ENCODE assay signal across 21 cellular contexts in genomic region chr4:8502371-8502770, GRCh38.
DNase-seq lines count a peak whose midpoint lies in the region; ATAC-seq, FAIRE-seq and TF ChIP-seq lines count a peak whose summit lies in the region.
"Had no signal": no experiment of that assay in that cellular context is flagged by ENCODE, and none has a peak within 500 bp of the region (broad histone marks: within the 10 kb centered on the region; RNA-seq: fewer than 3 reads in every experiment).

No MANE protein-coding gene starts in this region.

- H3K9me3 Mint-ChIP-seq in nephron, result no peaks in the 10 kb centered on the region

- H3K27me3 ChIP-seq in BLaER1 (no peaks in the 10 kb centered on the region), K562 (ENCODE audit: control insufficient read depth in 2 of 2, insufficient read depth in 2 of 2, low read length in 2 of 2) (peaks cover 0 to 5% of the 10 kb centered on the region in 2 experiments; a peak in 1 of 5 replicates), subcutaneous abdominal adipose tissue (ENCODE audit: control insufficient read depth in 5 of 5, insufficient read depth in 4 of 5, low read length in 5 of 5) (no peaks in the 10 kb centered on the region)
- H3K27me3 ChIP-seq: MG63 had no signal

- POLR2A ChIA-PET in K562 (lab: Yijun Ruan, JAX), result interaction anchor here (0.5 to 0.8 kb wide), 2 partner anchors 8 to 105 kb away, joined by 3 read pairs; no protein-coding TSS in a partner anchor

- ATAC-seq in K562, result no peak
- ATAC-seq in GM19455 (IDR thresholded peaks at IDR 0.05; ENCODE audit: unreplicated experiment), result no peak
- ATAC-seq: GM23338 had no signal

- H2AFZ ChIP-seq in K562 (ENCODE audit: low read depth, low read length), result no peak overlapping the region
- H2AFZ ChIP-seq: GM23338 had no signal

- TF ChIP-seq CTCF in K562 (IDR thresholded peaks at IDR 0.05 in 2 of 3, conservative IDR thresholded peaks at IDR 0.05 in 1 of 3; ENCODE audit: insufficient read depth in 2 of 3, low read depth in 1 of 3, low read length in 3 of 3), result no peak
- no peak for TF ChIP-seq CTCF in nephron (IDR thresholded peaks at IDR 0.05; ENCODE audit: unreplicated experiment in 3 of 3)

- peaks cover 5% of the 10 kb centered on the region for H3K9me1 ChIP-seq in K562 (ENCODE audit: control insufficient read depth, insufficient read depth, low read length)

- H3K4me1 ChIP-seq in BLaER1 (peaks cover 80% of the 10 kb centered on the region), K562 (replicated peaks in 1 of 2; ENCODE audit: control insufficient read depth in 2 of 2, insufficient read depth in 2 of 2, low read length in 2 of 2) (peaks cover 0 to 24% of the 10 kb centered on the region in 2 experiments; a peak in 2 of 5 replicates), subcutaneous abdominal adipose tissue (ENCODE audit: control insufficient read depth in 5 of 5, insufficient read depth in 5 of 5, low read length in 5 of 5) (peaks cover 16 to 58% (median 51%) of the 10 kb centered on the region in 5 donors)
- H3K4me1 ChIP-seq: HAP-1 had no signal

- H4K20me1 ChIP-seq in BLaER1 (peaks cover 5% of the 10 kb centered on the region; the same call in 1 of the 2 replicates), K562 (replicated peaks; ENCODE audit: control insufficient read depth, insufficient read depth, low read length) (no peaks in the 10 kb centered on the region)

- TF ChIP-seq EP300 in K562 (IDR thresholded peaks at IDR 0.05; ENCODE audit: low read length), result no peak

- H3K4me2 ChIP-seq in BLaER1 (peak overlapping the region; percentile 67), K562 (ENCODE audit: insufficient read depth, low read length) (no peak overlapping the region)
- H3K4me2 ChIP-seq: GM23338 had no signal

- H3K4me3 ChIP-seq in BLaER1 (no peak overlapping the region), K562 (no peak overlapping the region), subcutaneous abdominal adipose tissue (ENCODE audit: low read depth in 1 of 5, low read length in 5 of 5) (peak overlapping the region in 3 of 5 donors; percentile 3 to 12 (median 5))
- H3K4me3 ChIP-seq: GM23338, HAP-1, MG63 had no signal

- H3K9ac ChIP-seq in BLaER1 (no peak overlapping the region), K562 (ENCODE audit: insufficient read depth in 1 of 2, low read depth in 2 of 2, low read length in 2 of 2) (no peak overlapping the region), subcutaneous abdominal adipose tissue (ENCODE audit: low read length in 5 of 5) (no peak overlapping the region)

- TF ChIP-seq POLR2A in K562 (conservative IDR thresholded peaks at IDR 0.05), result no peak

- CTCF ChIA-PET in K562 (lab: Yijun Ruan, JAX; ENCODE audit: low intra/inter-chr PET ratio), result no interaction called here

- no peak for TF ChIP-seq RAD21 in K562 (CRISPR knock-in tag; conservative IDR thresholded peaks at IDR 0.05 in 1 of 2, IDR thresholded peaks at IDR 0.05 in 1 of 2)

- no peaks in the 10 kb centered on the region for H3K79me2 ChIP-seq in K562 (ENCODE audit: control insufficient read depth, insufficient read depth, low read length)

- in situ Hi-C loops in K562 (cut with MboI), result no loop called here

- H3K27ac Mint-ChIP-seq in nephron, result peak overlapping the region; percentile 22 to 89 (median 89)
- H3K27ac Mint-ChIP-seq: CD4-positive, alpha-beta T cell; GM23338; HFFc6 had no signal

- peaks cover 21% of the 10 kb centered on the region for H3K4me1 Mint-ChIP-seq in nephron

- 40% methylated on average over 6 of the region's 6 CpGs for WGBS in K562 (ENCODE audit: insufficient coverage, low coverage, missing lambda C conversion rate)

- DNase-seq in K562 (ENCODE audit: extremely low read depth in 1 of 4, low spot score in 3 of 4) (no peak), middle frontal gyrus (ENCODE audit: extremely low spot score, low spot score) (no peak), NCI-H2227 (lab: John Stamatoyannopoulos, UW; ENCODE audit: unreplicated experiment) (no peak)
- DNase-seq: CD4-positive, alpha-beta T cell; HFFc6; KG1; NCI-H1105 treated with DMSO at 0.1 percent for 48 hours; NCI-H146; NCI-H1930; NCI-H2107; NCI-H524 treated with DMSO at 0.1 percent for 48 hours; NCI-H774 had no signal

- BruUV-seq in K562 (replicated peaks; lab: Mats Ljungman, UMichigan), result no TSS peak

- H3K36me3 Mint-ChIP-seq in nephron (ENCODE audit: low read depth), result no peaks in the 10 kb centered on the region

- no peak overlapping the region for H3K4me3 Mint-ChIP-seq in nephron
- H3K4me3 Mint-ChIP-seq: CD4-positive, alpha-beta T cell; GM23338; HFFc6 had no signal

- H3K27ac ChIP-seq in BLaER1 (no peak overlapping the region), K562 (ENCODE audit: extremely low read depth, low read depth, low read length) (no peak overlapping the region), subcutaneous abdominal adipose tissue (ENCODE audit: low read depth, low read length) (no peak overlapping the region)

- H3K36me3 ChIP-seq in BLaER1 (no peaks in the 10 kb centered on the region), K562 (ENCODE audit: control insufficient read depth, insufficient read depth, low read length) (no peaks in the 10 kb centered on the region), subcutaneous abdominal adipose tissue (ENCODE audit: control insufficient read depth in 5 of 5, insufficient read depth in 5 of 5, low read length in 5 of 5) (no peaks in the 10 kb centered on the region)
- H3K36me3 ChIP-seq: HAP-1, MG63 had no signal

- intact Hi-C loops in K562 (cut with micrococcal nuclease), result no loop called here

- peaks cover 12% of the 10 kb centered on the region for H3K27me3 Mint-ChIP-seq in nephron (ENCODE audit: low read depth)
- H3K27me3 Mint-ChIP-seq: CD4-positive, alpha-beta T cell had no signal

- no peak for FAIRE-seq in K562 (lab: Jason Lieb, UNC)
- FAIRE-seq: D721Med, RCC 7860 had no signal

- H3K9me3 ChIP-seq in BLaER1 (peaks cover 39% of the 10 kb centered on the region), K562 (replicated peaks; ENCODE audit: control insufficient read depth, insufficient read depth, low read depth, low read length) (no peaks in the 10 kb centered on the region; the same call in 1 of the 2 replicates), subcutaneous abdominal adipose tissue (ENCODE audit: control insufficient read depth in 5 of 5, low read length in 5 of 5) (peaks cover 0 to 9% (median 6%) of the 10 kb centered on the region in 5 donors)
- H3K9me3 ChIP-seq: HAP-1, MG63 had no signal

TF ChIP-seq in K562, 482 proteins besides CTCF, POLR2A, EP300 and RAD21:
- no peak for TF ChIP-seq KDM5B (IDR thresholded peaks at IDR 0.05; ENCODE audit: insufficient replicate concordance, low read depth, low read length)
- 0 out of 2 replicates have a peak, but pooled peaks have one; percentile 9 for TF ChIP-seq NFIC (IDR thresholded peaks at IDR 0.05)
TF ChIP-seq in K562: peak in this region for 1.

Comparison
In these comparisons a context has a peak if more than half of its experiments do, and no peak if none do; other contexts are left out.
1. H3K4me3 ChIP-seq: peak in subcutaneous abdominal adipose tissue (3 of 5); none in BLaER1 (single experiment) and K562 (single experiment).